ENCODE assay signal across 8 cellular contexts in genomic region chr20:31717478-31717946, GRCh38. TPM values are rescaled to one million over a fixed set of nuclear protein-coding genes. Genes with fewer than 3 reads are reported as not detected.
DNase-seq lines count a peak whose midpoint lies in the region; ATAC-seq, FAIRE-seq and TF ChIP-seq lines count a peak whose summit lies in the region.

No MANE protein-coding gene starts in this region.

- no peak for FAIRE-seq in urothelium cell line (lab: Jason Lieb, UNC)

- intact Hi-C loops in head of caudate nucleus (cut with DNase I) = no loop called here

- peaks cover 69% of the 10 kb centered on the region for H3K4me1 ChIP-seq in skeletal muscle satellite cell (ENCODE audit: control insufficient read depth, insufficient read depth, low read length)

- H3K27ac Mint-ChIP-seq in activated naive CD4-positive, alpha-beta T cell treated with anti-CD3 and anti-CD28 coated beads, Interleukin-2, amount 10 ng/mL, durations not matched to agents 7 days and 5 days = peak overlapping the region; percentile 50

- peaks cover 90% of the 10 kb centered on the region for H3K36me3 Mint-ChIP-seq in activated naive CD4-positive, alpha-beta T cell treated with anti-CD3 and anti-CD28 coated beads, Interleukin-2, amount 10 ng/mL, durations not matched to agents 7 days and 5 days

- H3K4me3 ChIP-seq in coronary artery (peak overlapping the region; percentile 87), skeletal muscle satellite cell (ENCODE audit: low read length) (peak overlapping the region; percentile 65)

- no peaks in the 10 kb centered on the region for H3K27me3 ChIP-seq in skeletal muscle satellite cell (ENCODE audit: control insufficient read depth, insufficient read depth, low read length)

- ATAC-seq in HG03558 (IDR thresholded peaks at IDR 0.05; ENCODE audit: extremely low read depth, unreplicated experiment) = peak; percentile 40

- H3K27ac ChIP-seq in coronary artery = peak overlapping the region; percentile 95 to 97

- no peaks in the 10 kb centered on the region for H3K9me3 ChIP-seq in skeletal muscle satellite cell (replicated peaks; ENCODE audit: low read length)

- TF ChIP-seq CTCF in coronary artery (IDR thresholded peaks at IDR 0.05) = no peak

- H3K9me3 Mint-ChIP-seq in activated naive CD4-positive, alpha-beta T cell treated with anti-CD3 and anti-CD28 coated beads, Interleukin-2, amount 10 ng/mL, durations not matched to agents 7 days and 5 days = no peaks in the 10 kb centered on the region

- CTCF ChIA-PET in activated naive CD4-positive, alpha-beta T cell treated with anti-CD3 and anti-CD28 coated beads, Interleukin-2, amount 10 ng/mL, durations not matched to agents 7 days and 5 days (lab: Charles Lee) = interaction anchor here (1.1 to 10.5 kb wide), 4 partner anchors 11 to 83 kb away, joined by 3 to 348 read pairs (median 6); no protein-coding TSS in a partner anchor

- DNase-seq in activated naive CD4-positive, alpha-beta T cell treated with anti-CD3 and anti-CD28 coated beads, Interleukin-2, amount 10 ng/mL, durations not matched to agents 7 days and 5 days = no peak
- no peak for DNase-seq in activated naive CD4-positive, alpha-beta T cell (lab: John Stamatoyannopoulos, UW)
- DNase-seq in coronary artery (ENCODE audit: low spot score) (no peak), urothelium cell line (ENCODE audit: low spot score) (no peak), head of caudate nucleus (no peak), SHP77 (lab: John Stamatoyannopoulos, UW) (no peak)

- H3K27me3 Mint-ChIP-seq in activated naive CD4-positive, alpha-beta T cell treated with anti-CD3 and anti-CD28 coated beads, Interleukin-2, amount 10 ng/mL, durations not matched to agents 7 days and 5 days = no peaks in the 10 kb centered on the region

- peaks cover 76% of the 10 kb centered on the region for H3K4me1 Mint-ChIP-seq in activated naive CD4-positive, alpha-beta T cell treated with anti-CD3 and anti-CD28 coated beads, Interleukin-2, amount 10 ng/mL, durations not matched to agents 7 days and 5 days

- H3K36me3 ChIP-seq in skeletal muscle satellite cell (ENCODE audit: insufficient read depth, low read length) = peaks cover 81% of the 10 kb centered on the region

- H3K4me3 Mint-ChIP-seq in activated naive CD4-positive, alpha-beta T cell treated with anti-CD3 and anti-CD28 coated beads, Interleukin-2, amount 10 ng/mL, durations not matched to agents 7 days and 5 days = peak overlapping the region; percentile 68

- peak overlapping the region; percentile 72 for H3K4me2 ChIP-seq in skeletal muscle satellite cell (ENCODE audit: low read length)

- H3K9ac ChIP-seq in skeletal muscle satellite cell (ENCODE audit: low read depth, low read length) = peak overlapping the region; percentile 54

RNA-seq across cellular contexts. Expression of gene BCL2L1, which starts 5.2 kb away (rescaled TPM):
- 158 and 187 TPM in 2 replicates for total RNA-seq in skeletal muscle satellite cell (2012; rRNA removed)

RNA-seq across cellular contexts. Expression of gene TPX2, which starts 21.6 kb away (rescaled TPM):
- 45.4 and 60.7 TPM in 2 replicates for total RNA-seq in skeletal muscle satellite cell (2012; rRNA removed)
